Comparison of ENCODE assay signal across 1 cellular context in genomic region chr3:52311567-52312119, GRCh38.
TF ChIP-seq lines count a peak whose summit lies in the region.

No MANE protein-coding gene starts in this region.

TF ChIP-seq in HepG2, 621 proteins besides CTCF, POLR2A, EP300 and RAD21:
- no peak for TF ChIP-seq HOXA7 (CRISPR knock-in tag; IDR thresholded peaks at IDR 0.05)
- TF ChIP-seq SKIL (CRISPR knock-in tag; IDR thresholded peaks at IDR 0.05; ENCODE audit: borderline replicate concordance): no peak
- no peak for TF ChIP-seq ZNF891 (CRISPR knock-in tag; IDR thresholded peaks at IDR 0.05)
- peak; percentile 66 for TF ChIP-seq RFX1 (IDR thresholded peaks at IDR 0.05)
